Comparison of ENCODE assay signal across 10 cellular contexts in the genomic region with DNA sequence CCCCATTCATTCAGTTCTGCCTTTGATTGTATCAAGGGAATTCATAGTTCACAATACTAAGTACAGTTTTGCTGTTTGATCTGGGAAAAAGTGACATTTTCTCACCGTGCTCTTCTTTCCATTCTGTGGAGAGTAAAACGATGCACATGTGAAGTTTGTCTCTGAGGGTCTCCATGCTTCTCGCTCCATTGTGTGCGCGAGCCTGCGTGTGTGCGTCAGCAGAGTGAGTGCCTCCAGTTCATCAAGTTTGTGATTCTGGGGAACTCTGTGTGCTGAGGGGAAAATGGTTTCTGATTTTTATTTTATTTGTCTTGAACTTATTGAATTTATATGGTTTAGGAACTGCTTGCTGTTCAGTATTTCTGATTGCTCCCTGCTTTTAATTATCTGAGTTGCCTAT. TPM values are rescaled to one million over a fixed set of nuclear protein-coding genes. Genes with fewer than 3 reads are reported as not detected.
DNase-seq lines count a peak whose midpoint lies in the region; ATAC-seq and TF ChIP-seq lines count a peak whose summit lies in the region.
"Had no signal": no experiment of that assay in that cellular context is flagged by ENCODE, and none has a peak within 500 bp of the region (broad histone marks: within the 10 kb centered on the region; RNA-seq: fewer than 3 reads in every experiment).

No MANE protein-coding gene starts in this region.

- no peaks in the 10 kb centered on the region for H3K36me3 ChIP-seq in left ventricle myocardium inferior

- peak overlapping the region; percentile 95 for H3K4me3 Mint-ChIP-seq in Calu3 (ENCODE audit: low read depth, unreplicated experiment)
- peak overlapping the region; percentile 94 for H3K4me3 Mint-ChIP-seq in activated T-helper 1 cell treated with anti-CD3 and anti-CD28 coated beads, Interleukin-12 subunit alpha, Interleukin-12 subunit beta, Interleukin-2, Interleukin-4 antibody, amounts not matched to agents 30 ng/mL and 10 ng/mL and 1 ng/mL, durations not matched to agents 14 hours and 24 hours and 36 hours
- peak overlapping the region; percentile 64 to 97 (median 84) for H3K4me3 Mint-ChIP-seq in naive B cell

- no peaks in the 10 kb centered on the region for H3K9me3 ChIP-seq in left ventricle myocardium inferior (replicated peaks)

- H3K27me3 Mint-ChIP-seq in Calu3 (ENCODE audit: unreplicated experiment) = no peaks in the 10 kb centered on the region
- H3K27me3 Mint-ChIP-seq in activated T-helper 1 cell treated with anti-CD3 and anti-CD28 coated beads, Interleukin-12 subunit alpha, Interleukin-12 subunit beta, Interleukin-2, Interleukin-4 antibody, amounts not matched to agents 30 ng/mL and 10 ng/mL and 1 ng/mL, durations not matched to agents 14 hours and 24 hours and 36 hours (ENCODE audit: insufficient read depth) = no peaks in the 10 kb centered on the region
- peaks cover 0 to 9% (median 0%) of the 10 kb centered on the region in 3 donors for H3K27me3 Mint-ChIP-seq in naive B cell

- H3K4me1 ChIP-seq in left ventricle myocardium inferior = peaks cover 11% of the 10 kb centered on the region

- POLR2A ChIA-PET in HEK293T (lab: Yijun Ruan, JAX) = no interaction called here

- no peak for ATAC-seq in naive B cell (ENCODE audit: low read depth in 2 of 2)
- no peak for ATAC-seq in HG03457 (IDR thresholded peaks at IDR 0.05; ENCODE audit: unreplicated experiment)
- ATAC-seq: right cardiac atrium had no signal

- no peaks in the 10 kb centered on the region for H3K9me3 Mint-ChIP-seq in Calu3 (ENCODE audit: low read depth, unreplicated experiment)
- no peaks in the 10 kb centered on the region for H3K9me3 Mint-ChIP-seq in activated T-helper 1 cell treated with anti-CD3 and anti-CD28 coated beads, Interleukin-12 subunit alpha, Interleukin-12 subunit beta, Interleukin-2, Interleukin-4 antibody, amounts not matched to agents 30 ng/mL and 10 ng/mL and 1 ng/mL, durations not matched to agents 14 hours and 24 hours and 36 hours
- H3K9me3 Mint-ChIP-seq in naive B cell = peaks cover 0 to 2% (median 0%) of the 10 kb centered on the region in 7 donors

- H3K36me3 Mint-ChIP-seq in Calu3 (ENCODE audit: insufficient read depth, unreplicated experiment) = peaks cover 21% of the 10 kb centered on the region
- H3K36me3 Mint-ChIP-seq in activated T-helper 1 cell treated with anti-CD3 and anti-CD28 coated beads, Interleukin-12 subunit alpha, Interleukin-12 subunit beta, Interleukin-2, Interleukin-4 antibody, amounts not matched to agents 30 ng/mL and 10 ng/mL and 1 ng/mL, durations not matched to agents 14 hours and 24 hours and 36 hours (ENCODE audit: low read depth) = peaks cover 15% of the 10 kb centered on the region
- no peaks in the 10 kb centered on the region for H3K36me3 Mint-ChIP-seq in naive B cell

- H3K4me1 Mint-ChIP-seq in Calu3 (ENCODE audit: low read depth, unreplicated experiment) (peaks cover 21% of the 10 kb centered on the region), naive B cell (peaks cover 39 to 50% (median 39%) of the 10 kb centered on the region in 3 donors)
- peaks cover 48% of the 10 kb centered on the region for H3K4me1 Mint-ChIP-seq in activated T-helper 1 cell treated with anti-CD3 and anti-CD28 coated beads, Interleukin-12 subunit alpha, Interleukin-12 subunit beta, Interleukin-2, Interleukin-4 antibody, amounts not matched to agents 30 ng/mL and 10 ng/mL and 1 ng/mL, durations not matched to agents 14 hours and 24 hours and 36 hours (ENCODE audit: low read depth)

- DNase-seq in Calu3 (no peak), HEK293T (ENCODE audit: extremely low spot score) (no peak), naive B cell (peak; percentile 2), amygdala (lab: John Stamatoyannopoulos, UW) (no peak), left ventricle myocardium inferior (no peak), HK-2 (ENCODE audit: unreplicated experiment) (no peak)
- DNase-seq in activated T-helper 1 cell treated with anti-CD3 and anti-CD28 coated beads, Interleukin-12 subunit alpha, Interleukin-12 subunit beta, Interleukin-2, Interleukin-4 antibody, amounts not matched to agents 30 ng/mL and 10 ng/mL and 1 ng/mL, durations not matched to agents 14 hours and 24 hours and 36 hours (ENCODE audit: low spot score) = no peak
- DNase-seq: head of caudate nucleus, right cardiac atrium had no signal

- H3K27ac Mint-ChIP-seq in Calu3 (ENCODE audit: unreplicated experiment) (peak overlapping the region; percentile 56), naive B cell (peak overlapping the region in 5 of 6 donors; percentile 26 to 92 (median 54))
- H3K27ac Mint-ChIP-seq in activated T-helper 1 cell treated with anti-CD3 and anti-CD28 coated beads, Interleukin-12 subunit alpha, Interleukin-12 subunit beta, Interleukin-2, Interleukin-4 antibody, amounts not matched to agents 30 ng/mL and 10 ng/mL and 1 ng/mL, durations not matched to agents 14 hours and 24 hours and 36 hours = peak overlapping the region; percentile 73

- no peak overlapping the region for H3K4me3 ChIP-seq in left ventricle myocardium inferior

- CTCF ChIA-PET in Calu3 (lab: Charles Lee) (no interaction called here), HEK293T (lab: Yijun Ruan, JAX) (no interaction called here)

- BruUV-seq in Calu3 (replicated peaks; lab: Mats Ljungman, UMichigan) = no TSS peak

- TF ChIP-seq CTCF in Calu3 (IDR thresholded peaks at IDR 0.05; ENCODE audit: unreplicated experiment) = no peak
- no peak for TF ChIP-seq CTCF in left ventricle myocardium inferior (IDR thresholded peaks at IDR 0.05; ENCODE audit: borderline replicate concordance)

- H3K27ac ChIP-seq in left ventricle myocardium inferior (replicated peaks) = no peak overlapping the region

- intact Hi-C loops in Calu3 (cut with micrococcal nuclease; ENCODE audit: unreplicated experiment) (loop anchor here (10.0 kb wide), 1 partner anchor 190 kb away; no protein-coding TSS in a partner anchor), left ventricle myocardium inferior (cut with micrococcal nuclease) (no loop called here)
- intact Hi-C loops in activated T-helper 1 cell treated with anti-CD3 and anti-CD28 coated beads, Interleukin-12 subunit alpha, Interleukin-12 subunit beta, Interleukin-2, Interleukin-4 antibody, amounts not matched to agents 30 ng/mL and 10 ng/mL and 1 ng/mL, durations not matched to agents 14 hours and 24 hours and 36 hours (cut with micrococcal nuclease) = loop anchor here (2.0 to 10.0 kb wide), 2 partner anchors 38 to 460 kb away; a partner anchor contains a TSS

- peaks cover 10% of the 10 kb centered on the region for H3K27me3 ChIP-seq in left ventricle myocardium inferior (ENCODE audit: low read depth)

TF ChIP-seq in HEK293T, 16 proteins besides CTCF, POLR2A, EP300 and RAD21:
- peak; percentile 33; the same call in 1 of the 2 replicates for TF ChIP-seq L3MBTL2 (conservative IDR thresholded peaks at IDR 0.05)
- TF ChIP-seq FOXK2 (IDR thresholded peaks at IDR 0.05) = no peak

RNA-seq across cellular contexts. Expression of a gene that starts 2.0 kb away (rescaled TPM):
- total RNA-seq in Calu3 (2022) (32.5 and 38.5 TPM in 2 replicates), left ventricle myocardium inferior (0.80 TPM)
- total RNA-seq in activated T-helper 1 cell treated with anti-CD3 and anti-CD28 coated beads, Interleukin-12 subunit alpha, Interleukin-12 subunit beta, Interleukin-2, Interleukin-4 antibody, amounts not matched to agents 30 ng/mL and 10 ng/mL and 1 ng/mL, durations not matched to agents 14 hours and 24 hours and 36 hours = 57.1 and 59.3 TPM in 2 replicates
- 10 to 100 TPM; 44.1 to 63.9 (median 54.2) TPM for polyA plus RNA-seq in naive B cell (ENCODE audit: low read depth in 6 of 6)

Comparison
In these comparisons a context has a peak if more than half of its experiments do, and no peak if none do; other contexts are left out.
1. RNA of a gene that starts 2.0 kb away (total RNA-seq): 57.1 to 59.3 TPM in activated T-helper 1 cell treated with anti-CD3 and anti-CD28 coated beads, Interleukin-12 subunit alpha, Interleukin-12 subunit beta, Interleukin-2, Interleukin-4 antibody, amounts not matched to agents 30 ng/mL and 10 ng/mL and 1 ng/mL, durations not matched to agents 14 hours and 24 hours and 36 hours and 32.5 to 38.5 TPM in Calu3; 0.80 TPM in left ventricle myocardium inferior (single experiment); every median in the first group is over 10 times any median in the second.
2. Peak in every context shown above with its lines, with median percentiles within 50 percentile points of each other: H3K27ac Mint-ChIP-seq and H3K4me3 Mint-ChIP-seq.